Comparison of ENCODE assay signal across 4 cellular contexts in the genomic region with DNA sequence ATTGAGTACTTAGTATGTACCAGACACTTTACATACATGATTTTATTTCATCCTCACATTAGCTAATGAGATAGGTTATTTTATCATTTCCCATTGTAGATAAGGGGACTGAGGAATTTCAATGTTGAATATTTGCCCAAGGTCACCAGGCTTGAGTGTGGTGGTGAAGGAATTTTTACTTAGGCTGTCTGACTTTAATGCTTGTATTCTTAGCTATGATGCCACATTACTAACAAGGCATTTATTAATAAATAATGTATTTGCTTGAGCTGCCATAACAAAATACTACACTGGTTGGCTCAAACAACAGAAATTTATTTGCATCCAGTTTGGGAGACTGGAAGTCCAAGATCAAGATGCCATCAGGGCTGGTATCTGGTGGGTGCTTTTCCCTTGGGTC.
"Had no signal": no experiment of that assay in that cellular context is flagged by ENCODE, and none has a peak within 500 bp of the region (broad histone marks: within the 10 kb centered on the region; RNA-seq: fewer than 3 reads in every experiment).

No MANE protein-coding gene starts in this region.

- DNase-seq: GOT3, H7, HFFc6, KBM-7 had no signal
